In genomic region chr5:55370291-55370925, GRCh38 we compare ENCODE assay signal across 16 cellular contexts.
"Had no signal": no experiment of that assay in that cellular context is flagged by ENCODE, and none has a peak within 500 bp of the region (broad histone marks: within the 10 kb centered on the region; RNA-seq: fewer than 3 reads in every experiment).

No MANE protein-coding gene starts in this region.

- H3K4me1 Mint-ChIP-seq: activated naive CD8-positive, alpha-beta T cell treated with anti-CD3 and anti-CD28 coated beads, Interleukin-2, amount 50 U/mL, for 24 hours; stimulated activated memory B cell treated with anti-CD40 and anti-IgM and Interleukin-4, amounts not matched to agents 10 μg/mL and 1 μg/mL and 100 μg/mL, for 72 hours had no signal

- H3K36me3 ChIP-seq: prostate gland had no signal

- DNase-seq: activated CD4-positive, alpha-beta T cell treated with anti-CD3 and anti-CD28 coated beads for 48 hours; activated naive CD4-positive, alpha-beta T cell treated with Interleukin-2 at 50 U/mL for 16 hours; activated naive CD8-positive, alpha-beta T cell treated with anti-CD3 and anti-CD28 coated beads, Interleukin-2, amount 50 U/mL, for 24 hours; effector CD8-positive, alpha-beta T cell; foreskin melanocyte; heart left ventricle; right lobe of liver; spleen; stimulated activated CD4-positive, alpha-beta T cell treated with anti-CD3 and anti-CD28 coated beads, Interleukin-1b, Interleukin-23, amount 100 ng/mL, for 48 hours; trophoblast cell; WERI-Rb-1 had no signal

- H3K27ac Mint-ChIP-seq: activated naive CD8-positive, alpha-beta T cell treated with anti-CD3 and anti-CD28 coated beads, Interleukin-2, amount 50 U/mL, for 24 hours; stimulated activated memory B cell treated with anti-CD40 and anti-IgM and Interleukin-4, amounts not matched to agents 10 μg/mL and 1 μg/mL and 100 μg/mL, for 72 hours had no signal

- H3K9me3 ChIP-seq: ascending aorta, prostate gland, right lobe of liver had no signal

- H3K4me3 Mint-ChIP-seq: activated naive CD8-positive, alpha-beta T cell treated with anti-CD3 and anti-CD28 coated beads, Interleukin-2, amount 50 U/mL, for 24 hours; stimulated activated memory B cell treated with anti-CD40 and anti-IgM and Interleukin-4, amounts not matched to agents 10 μg/mL and 1 μg/mL and 100 μg/mL, for 72 hours had no signal

- FAIRE-seq: colon, islet of Langerhans had no signal

- ATAC-seq: activated naive CD8-positive, alpha-beta T cell treated with anti-CD3 and anti-CD28 coated beads, Interleukin-2, amount 50 U/mL, for 24 hours; heart left ventricle; stimulated activated memory B cell treated with anti-CD40 and anti-IgM and Interleukin-4, amounts not matched to agents 10 μg/mL and 1 μg/mL and 100 μg/mL, for 72 hours had no signal

- H3K4me1 ChIP-seq: ascending aorta, heart left ventricle, prostate gland, spleen had no signal

- H3K27ac ChIP-seq: ascending aorta, heart left ventricle, prostate gland, right lobe of liver, spleen, WERI-Rb-1 had no signal

- H3K4me3 ChIP-seq: ascending aorta, heart left ventricle, prostate gland, right lobe of liver, spleen had no signal

- H3K27me3 Mint-ChIP-seq: activated naive CD8-positive, alpha-beta T cell treated with anti-CD3 and anti-CD28 coated beads, Interleukin-2, amount 50 U/mL, for 24 hours; stimulated activated memory B cell treated with anti-CD40 and anti-IgM and Interleukin-4, amounts not matched to agents 10 μg/mL and 1 μg/mL and 100 μg/mL, for 72 hours had no signal
